In the genomic region with DNA sequence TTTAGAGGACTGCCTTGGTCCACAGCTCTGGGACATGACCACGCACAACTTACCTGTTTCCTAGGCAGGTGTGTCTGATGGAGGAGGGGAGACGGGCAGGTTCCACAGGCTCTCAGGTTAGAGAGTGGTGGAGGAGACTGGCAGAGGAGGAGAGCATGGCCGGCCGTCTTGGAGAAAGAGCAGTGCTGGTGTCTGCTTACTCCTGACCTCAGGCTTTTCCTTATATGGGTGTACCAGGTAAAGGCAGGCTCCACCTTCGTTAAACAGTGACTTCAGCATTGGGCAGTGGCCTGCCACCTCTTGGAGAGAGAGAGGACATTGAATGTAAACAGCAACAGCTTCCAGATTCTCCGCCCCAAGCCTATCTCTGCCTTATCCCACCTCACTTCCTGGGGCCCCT, we compare ENCODE assay signal across 16 cellular contexts. TPM values are rescaled to one million over a fixed set of nuclear protein-coding genes. Genes with fewer than 3 reads are reported as not detected.
DNase-seq lines count a peak whose midpoint lies in the region; ATAC-seq and TF ChIP-seq lines count a peak whose summit lies in the region.
"Had no signal": no experiment of that assay in that cellular context is flagged by ENCODE, and none has a peak within 500 bp of the region (broad histone marks: within the 10 kb centered on the region; RNA-seq: fewer than 3 reads in every experiment).

A gene with protein sequence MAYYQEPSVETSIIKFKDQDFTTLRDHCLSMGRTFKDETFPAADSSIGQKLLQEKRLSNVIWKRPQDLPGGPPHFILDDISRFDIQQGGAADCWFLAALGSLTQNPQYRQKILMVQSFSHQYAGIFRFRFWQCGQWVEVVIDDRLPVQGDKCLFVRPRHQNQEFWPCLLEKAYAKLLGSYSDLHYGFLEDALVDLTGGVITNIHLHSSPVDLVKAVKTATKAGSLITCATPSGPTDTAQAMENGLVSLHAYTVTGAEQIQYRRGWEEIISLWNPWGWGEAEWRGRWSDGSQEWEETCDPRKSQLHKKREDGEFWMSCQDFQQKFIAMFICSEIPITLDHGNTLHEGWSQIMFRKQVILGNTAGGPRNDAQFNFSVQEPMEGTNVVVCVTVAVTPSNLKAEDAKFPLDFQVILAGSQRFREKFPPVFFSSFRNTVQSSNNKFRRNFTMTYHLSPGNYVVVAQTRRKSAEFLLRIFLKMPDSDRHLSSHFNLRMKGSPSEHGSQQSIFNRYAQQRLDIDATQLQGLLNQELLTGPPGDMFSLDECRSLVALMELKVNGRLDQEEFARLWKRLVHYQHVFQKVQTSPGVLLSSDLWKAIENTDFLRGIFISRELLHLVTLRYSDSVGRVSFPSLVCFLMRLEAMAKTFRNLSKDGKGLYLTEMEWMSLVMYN (minus strand): TSS at position 198 of the 400 bp plus-strand sequence. CDS start 20,121 bp downstream, outside the sequence.

- H3K4me3 ChIP-seq in colonic mucosa (peak within 1 kb of the TSS; percentile 10), lung (no peak within 1 kb of the TSS), spleen (no peak within 1 kb of the TSS)
- H3K4me3 ChIP-seq in CD8-positive, alpha-beta T cell (ENCODE audit: low read depth, low read length): no peak within 1 kb of the TSS
- H3K4me3 ChIP-seq: right atrium auricular region had no signal

- CTCF ChIA-PET in CD8-positive, alpha-beta T cell (lab: Charles Lee): no interaction called here

- H3K9me3 ChIP-seq in colonic mucosa (no peaks in the 10 kb centered on the region), lung (ENCODE audit: control insufficient read depth in 2 of 2, insufficient read depth in 1 of 2, low read length in 1 of 2) (peaks cover 0 to 3% of the 10 kb centered on the region in 2 donors), spleen (no peaks in the 10 kb centered on the region)
- H3K9me3 ChIP-seq in CD8-positive, alpha-beta T cell (ENCODE audit: low read length): no peaks in the 10 kb centered on the region
- H3K9me3 ChIP-seq: BE2C, right atrium auricular region had no signal

- POLR2A ChIA-PET in CD8-positive, alpha-beta T cell (lab: Charles Lee): no interaction called here

- peak; percentile 76 for DNase-seq in DMS153 (lab: John Stamatoyannopoulos, UW)
- peak; percentile 93 for DNase-seq in NCI-H2029 (lab: John Stamatoyannopoulos, UW)
- DNase-seq in colonic mucosa: peak; percentile 81
- DNase-seq in lung (ENCODE audit: low spot score): peak; percentile 56
- no peak for DNase-seq in CD8-positive, alpha-beta T cell
- DNase-seq in spleen: no peak
- no peak for DNase-seq in NCI-H1694 treated with DMSO at 0.1 percent for 48 hours (lab: John Stamatoyannopoulos, UW)
- DNase-seq: activated CD8-positive, alpha-beta T cell treated with anti-CD3 and anti-CD28 coated beads for 36 hours; BE2C; foreskin melanocyte; T-cell had no signal

- no peaks in the 10 kb centered on the region for H3K27me3 ChIP-seq in colonic mucosa
- H3K27me3 ChIP-seq in lung (ENCODE audit: control insufficient read depth, insufficient read depth): no peaks in the 10 kb centered on the region
- H3K27me3 ChIP-seq in CD8-positive, alpha-beta T cell (ENCODE audit: insufficient read depth, low read length): no peaks in the 10 kb centered on the region
- H3K27me3 ChIP-seq in spleen (replicated peaks in 1 of 7): peaks cover 0 to 36% (median 0%) of the 10 kb centered on the region in 7 donors
- H3K27me3 ChIP-seq: BE2C, right atrium auricular region had no signal

- peak; percentile 86 for ATAC-seq in lung (ENCODE audit: insufficient read depth, low FRiP score)
- ATAC-seq in CD8-positive, alpha-beta T cell: no peak
- ATAC-seq in HG02852 (IDR thresholded peaks at IDR 0.05; ENCODE audit: unreplicated experiment): no peak
- ATAC-seq: activated CD8-positive, alpha-beta T cell treated with anti-CD3 and anti-CD28 coated beads for 36 hours; T-cell had no signal

- no peak within 1 kb of the TSS for H3K27ac Mint-ChIP-seq in CD8-positive, alpha-beta T cell
- H3K27ac Mint-ChIP-seq: activated CD8-positive, alpha-beta T cell treated with anti-CD3 and anti-CD28 coated beads for 36 hours; activated naive CD4-positive, alpha-beta T cell treated with anti-CD3 and anti-CD28 coated beads, Interleukin-2, amount 50 U/mL, for 24 hours; T-cell had no signal

- no peaks in the 10 kb centered on the region for H3K36me3 Mint-ChIP-seq in CD8-positive, alpha-beta T cell
- H3K36me3 Mint-ChIP-seq: activated naive CD4-positive, alpha-beta T cell treated with anti-CD3 and anti-CD28 coated beads, Interleukin-2, amount 50 U/mL, for 24 hours; T-cell had no signal

- H3K4me1 Mint-ChIP-seq in CD8-positive, alpha-beta T cell (ENCODE audit: low read depth): no peaks in the 10 kb centered on the region
- H3K4me1 Mint-ChIP-seq: activated naive CD4-positive, alpha-beta T cell treated with anti-CD3 and anti-CD28 coated beads, Interleukin-2, amount 50 U/mL, for 24 hours; T-cell had no signal

- peak within 1 kb of the TSS; percentile 33 for H3K27ac ChIP-seq in colonic mucosa
- H3K27ac ChIP-seq in lung (ENCODE audit: low read depth in 1 of 2, low read length in 1 of 2): peak within 1 kb of the TSS in 1 of 2 donors; percentile 66
- H3K27ac ChIP-seq in CD8-positive, alpha-beta T cell (ENCODE audit: low read depth, low read length): no peak within 1 kb of the TSS
- H3K27ac ChIP-seq in spleen: no peak within 1 kb of the TSS
- H3K27ac ChIP-seq: right atrium auricular region had no signal

- H3K27me3 Mint-ChIP-seq in CD8-positive, alpha-beta T cell (ENCODE audit: low read depth): peaks cover 13% of the 10 kb centered on the region

- WGBS in lung, 2 donors: 66 to 79% methylated on average over 6 of the region's 6 CpGs
- WGBS in spleen, 5 donors: 68 to 87% (median 78%) methylated on average over 6 of the region's 6 CpGs

- H3K9me3 Mint-ChIP-seq in CD8-positive, alpha-beta T cell: no peaks in the 10 kb centered on the region
- H3K9me3 Mint-ChIP-seq: activated CD8-positive, alpha-beta T cell treated with anti-CD3 and anti-CD28 coated beads for 36 hours; activated naive CD4-positive, alpha-beta T cell treated with anti-CD3 and anti-CD28 coated beads, Interleukin-2, amount 50 U/mL, for 24 hours; T-cell had no signal

- no peaks in the 10 kb centered on the region for H3K36me3 ChIP-seq in colonic mucosa
- H3K36me3 ChIP-seq in lung (ENCODE audit: control insufficient read depth in 2 of 2, insufficient read depth in 2 of 2, low read length in 2 of 2): no peaks in the 10 kb centered on the region
- no peaks in the 10 kb centered on the region for H3K36me3 ChIP-seq in CD8-positive, alpha-beta T cell (ENCODE audit: insufficient read depth, low read length)
- H3K36me3 ChIP-seq in spleen: no peaks in the 10 kb centered on the region
- H3K36me3 ChIP-seq: BE2C, right atrium auricular region had no signal

- H3K4me3 Mint-ChIP-seq in CD8-positive, alpha-beta T cell: no peak within 1 kb of the TSS
- H3K4me3 Mint-ChIP-seq: activated CD8-positive, alpha-beta T cell treated with anti-CD3 and anti-CD28 coated beads for 36 hours; activated naive CD4-positive, alpha-beta T cell treated with anti-CD3 and anti-CD28 coated beads, Interleukin-2, amount 50 U/mL, for 24 hours; T-cell had no signal

- intact Hi-C loops in colonic mucosa (cut with DNase I) (loop anchor here (5.0 kb wide), 1 partner anchor 60 kb away; no protein-coding TSS in a partner anchor), spleen (cut with DNase I; ENCODE audit: low total_unique reads) (no loop called here)
- intact Hi-C loops in CD8-positive, alpha-beta T cell (cut with DNase I, micrococcal nuclease): no loop called here

- H3K4me1 ChIP-seq in colonic mucosa (no peaks in the 10 kb centered on the region), lung (ENCODE audit: control insufficient read depth in 2 of 2, insufficient read depth in 2 of 2, low read length in 2 of 2) (peaks cover 0 to 2% of the 10 kb centered on the region in 2 donors), spleen (no peaks in the 10 kb centered on the region)
- H3K4me1 ChIP-seq in CD8-positive, alpha-beta T cell (ENCODE audit: insufficient read depth, low read length): no peaks in the 10 kb centered on the region
- H3K4me1 ChIP-seq: BE2C, right atrium auricular region had no signal

- no peak for TF ChIP-seq POLR2A in spleen (IDR thresholded peaks at IDR 0.05)

- TF ChIP-seq CTCF in colonic mucosa (IDR thresholded peaks at IDR 0.05) (no peak), lung (IDR thresholded peaks at IDR 0.05; ENCODE audit: control extremely low read depth, extremely low read depth) (no peak), spleen (IDR thresholded peaks at IDR 0.05 in 8 of 11, conservative IDR thresholded peaks at IDR 0.05 in 3 of 11) (no peak)
- no peak for TF ChIP-seq CTCF in CD8-positive, alpha-beta T cell (IDR thresholded peaks at IDR 0.05)

- peak within 1 kb of the TSS in 1 of 2 donors; percentile 77 for H3K9ac ChIP-seq in colonic mucosa (ENCODE audit: low read depth in 2 of 2, low read length in 2 of 2)

RNA-seq across cellular contexts. Expression of the gene that starts here (rescaled TPM):
- total RNA-seq in colonic mucosa: 10 to 100 TPM; 25.5 to 31.2 TPM
- total RNA-seq in lung: 10 to 100 TPM in 1 of 2 donors, 1 to 10 TPM in 1; 8.6 to 31.6 TPM
- 1 to 10 TPM; 6.6 to 7.8 TPM for polyA plus RNA-seq in lung
- total RNA-seq in CD8-positive, alpha-beta T cell: not detected
- total RNA-seq in spleen: 1 to 10 TPM in 1 of 7 donors, under 1 TPM in 4, not detected in 2; 0.32 to 1.1 (median 0.37) TPM
- under 1 TPM in 1 of 3 donors, not detected in 2; 0.09 TPM for polyA plus RNA-seq in spleen
- total RNA-seq: activated CD8-positive, alpha-beta T cell treated with anti-CD3 and anti-CD28 coated beads for 36 hours; mesenteric fat pad; NCI-H460; right atrium auricular region had no signal

Comparison
In these comparisons a context has a peak if more than half of its experiments do, and no peak if none do; other contexts are left out.
1. RNA of the gene that starts here (total RNA-seq): 8.6 to 31.6 TPM in lung and 25.5 to 31.2 TPM in colonic mucosa; 0.32 to 1.1 TPM in spleen and not detected in CD8-positive, alpha-beta T cell; every median in the first group is over 4 times any median in the second.
2. RNA of the gene that starts here (polyA plus RNA-seq): 6.6 to 7.8 TPM in lung; 0.09 TPM in spleen; every median in the first group is over 4 times any median in the second.
3. DNase-seq: peak in DMS153 (single experiment), NCI-H2029 (single experiment), colonic mucosa (single experiment) and lung (single experiment); none in CD8-positive, alpha-beta T cell (0 of 7), spleen (single experiment) and NCI-H1694 treated with DMSO at 0.1 percent for 48 hours (single experiment).